ENCODE assay signal across 1 cellular context in the genomic region with DNA sequence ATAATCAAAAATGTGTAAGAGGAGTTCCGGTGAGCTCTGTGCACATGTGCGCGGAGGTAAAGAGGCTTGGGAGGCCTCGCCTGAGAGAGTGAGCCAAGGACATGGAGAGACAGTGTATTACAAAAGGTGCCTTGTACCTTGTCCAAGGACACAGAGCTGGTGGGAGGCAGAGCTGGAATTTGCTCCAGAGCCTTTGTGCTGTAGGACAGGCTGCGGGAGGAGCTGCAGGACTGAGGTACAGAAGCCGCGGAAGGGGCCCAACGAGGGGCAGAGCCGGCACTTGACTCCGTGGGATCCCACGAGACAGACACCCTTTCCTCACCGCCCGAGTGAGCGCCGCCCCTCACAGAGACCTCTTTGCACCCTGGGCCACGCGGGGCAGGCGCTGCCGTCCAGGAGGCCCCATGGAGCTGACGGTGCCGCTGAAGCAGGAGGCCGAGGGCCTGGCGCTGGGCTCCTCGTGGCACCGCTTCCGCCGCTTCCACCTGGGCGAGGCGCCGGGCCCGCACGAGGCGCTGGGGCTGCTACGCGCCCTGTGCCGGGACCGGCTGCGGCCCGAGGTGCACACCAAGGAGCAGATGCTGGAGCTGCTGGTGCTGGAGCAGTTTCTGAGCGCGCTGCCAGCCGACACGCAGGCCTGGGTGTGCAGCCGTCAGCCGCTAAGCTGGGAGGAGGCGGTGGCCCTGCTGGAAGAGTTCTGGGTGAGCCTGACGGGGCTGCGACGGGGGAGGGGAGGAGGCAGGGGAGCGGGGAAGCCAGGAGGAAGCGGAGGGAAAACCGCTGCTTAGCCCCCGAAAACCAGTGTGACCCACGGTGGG.
A peak's percentile ranks its signal among the peaks of the same experiment; 100 is the strongest.
TF ChIP-seq lines count a peak whose summit lies in the region.

No MANE protein-coding gene starts in this region.

TF ChIP-seq in HepG2, 621 proteins besides CTCF, POLR2A, EP300 and RAD21 (continued from another document and continues in another):
- no peak for TF ChIP-seq THAP7 (CRISPR knock-in tag; IDR thresholded peaks at IDR 0.05)
- TF ChIP-seq, protein P1, sequence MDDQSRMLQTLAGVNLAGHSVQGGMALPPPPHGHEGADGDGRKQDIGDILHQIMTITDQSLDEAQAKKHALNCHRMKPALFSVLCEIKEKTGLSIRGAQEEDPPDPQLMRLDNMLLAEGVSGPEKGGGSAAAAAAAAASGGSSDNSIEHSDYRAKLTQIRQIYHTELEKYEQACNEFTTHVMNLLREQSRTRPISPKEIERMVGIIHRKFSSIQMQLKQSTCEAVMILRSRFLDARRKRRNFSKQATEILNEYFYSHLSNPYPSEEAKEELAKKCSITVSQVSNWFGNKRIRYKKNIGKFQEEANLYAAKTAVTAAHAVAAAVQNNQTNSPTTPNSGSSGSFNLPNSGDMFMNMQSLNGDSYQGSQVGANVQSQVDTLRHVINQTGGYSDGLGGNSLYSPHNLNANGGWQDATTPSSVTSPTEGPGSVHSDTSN (CRISPR knock-in tag; IDR thresholded peaks at IDR 0.05; ENCODE audit: borderline replicate concordance): no peak
- no peak for TF ChIP-seq ZNF33A (CRISPR knock-in tag; IDR thresholded peaks at IDR 0.05; ENCODE audit: borderline replicate concordance)
- no peak for TF ChIP-seq PHB2 (IDR thresholded peaks at IDR 0.05; ENCODE audit: partially characterized antibody)
- TF ChIP-seq ARNT (IDR thresholded peaks at IDR 0.05): no peak
- TF ChIP-seq ZMAT3 (CRISPR knock-in tag; conservative IDR thresholded peaks at IDR 0.05): peak; percentile 92
- TF ChIP-seq SUZ12 (IDR thresholded peaks at IDR 0.05; ENCODE audit: low read depth, low read length): no peak
- TF ChIP-seq, protein P2, sequence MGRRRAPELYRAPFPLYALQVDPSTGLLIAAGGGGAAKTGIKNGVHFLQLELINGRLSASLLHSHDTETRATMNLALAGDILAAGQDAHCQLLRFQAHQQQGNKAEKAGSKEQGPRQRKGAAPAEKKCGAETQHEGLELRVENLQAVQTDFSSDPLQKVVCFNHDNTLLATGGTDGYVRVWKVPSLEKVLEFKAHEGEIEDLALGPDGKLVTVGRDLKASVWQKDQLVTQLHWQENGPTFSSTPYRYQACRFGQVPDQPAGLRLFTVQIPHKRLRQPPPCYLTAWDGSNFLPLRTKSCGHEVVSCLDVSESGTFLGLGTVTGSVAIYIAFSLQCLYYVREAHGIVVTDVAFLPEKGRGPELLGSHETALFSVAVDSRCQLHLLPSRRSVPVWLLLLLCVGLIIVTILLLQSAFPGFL (CRISPR knock-in tag; IDR thresholded peaks at IDR 0.05): no peak
- peak; percentile 55; the same call in 1 of the 2 replicates for TF ChIP-seq ZNF619 (CRISPR knock-in tag; IDR thresholded peaks at IDR 0.05)
- TF ChIP-seq, protein P3, sequence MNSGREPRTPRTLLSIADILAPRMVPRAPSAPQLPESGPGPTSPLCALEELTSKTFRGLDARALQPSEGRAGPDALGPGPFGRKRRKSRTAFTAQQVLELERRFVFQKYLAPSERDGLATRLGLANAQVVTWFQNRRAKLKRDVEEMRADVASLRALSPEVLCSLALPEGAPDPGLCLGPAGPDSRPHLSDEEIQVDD (CRISPR knock-in tag; IDR thresholded peaks at IDR 0.05; ENCODE audit: borderline replicate concordance): no peak
- TF ChIP-seq SRSF1 (optimal IDR thresholded peaks at IDR 0.05; ENCODE audit: low read depth, low read length): no peak
- no peak for TF ChIP-seq ZNF260 (CRISPR knock-in tag; IDR thresholded peaks at IDR 0.05; ENCODE audit: borderline replicate concordance, low read depth)
- no peak for TF ChIP-seq MTF1 (CRISPR knock-in tag; IDR thresholded peaks at IDR 0.05)
- no peak for TF ChIP-seq LRRFIP1 (CRISPR knock-in tag; conservative IDR thresholded peaks at IDR 0.05)
- TF ChIP-seq CEBPG (CRISPR knock-in tag; IDR thresholded peaks at IDR 0.05): peak; percentile 59
- no peak for TF ChIP-seq HNRNPK (IDR thresholded peaks at IDR 0.05; ENCODE audit: low read depth, low read length, poor library complexity, severe bottlenecking)
- no peak for TF ChIP-seq ZNF639 (CRISPR knock-in tag; conservative IDR thresholded peaks at IDR 0.05)
- TF ChIP-seq TRIM24 (CRISPR knock-in tag; IDR thresholded peaks at IDR 0.05): no peak
- TF ChIP-seq FOXO4 (CRISPR knock-in tag; conservative IDR thresholded peaks at IDR 0.05): no peak
- no peak; the same call in 1 of the 2 replicates for TF ChIP-seq ZNF503 (CRISPR knock-in tag; IDR thresholded peaks at IDR 0.05)
- no peak for TF ChIP-seq MZF1 (CRISPR knock-in tag; IDR thresholded peaks at IDR 0.05; ENCODE audit: borderline replicate concordance)
- no peak for TF ChIP-seq E2F1 (CRISPR knock-in tag; IDR thresholded peaks at IDR 0.05)
- TF ChIP-seq DRAP1 (CRISPR knock-in tag; IDR thresholded peaks at IDR 0.05): peak; percentile 52; the same call in 1 of the 2 replicates
- TF ChIP-seq, protein P4, sequence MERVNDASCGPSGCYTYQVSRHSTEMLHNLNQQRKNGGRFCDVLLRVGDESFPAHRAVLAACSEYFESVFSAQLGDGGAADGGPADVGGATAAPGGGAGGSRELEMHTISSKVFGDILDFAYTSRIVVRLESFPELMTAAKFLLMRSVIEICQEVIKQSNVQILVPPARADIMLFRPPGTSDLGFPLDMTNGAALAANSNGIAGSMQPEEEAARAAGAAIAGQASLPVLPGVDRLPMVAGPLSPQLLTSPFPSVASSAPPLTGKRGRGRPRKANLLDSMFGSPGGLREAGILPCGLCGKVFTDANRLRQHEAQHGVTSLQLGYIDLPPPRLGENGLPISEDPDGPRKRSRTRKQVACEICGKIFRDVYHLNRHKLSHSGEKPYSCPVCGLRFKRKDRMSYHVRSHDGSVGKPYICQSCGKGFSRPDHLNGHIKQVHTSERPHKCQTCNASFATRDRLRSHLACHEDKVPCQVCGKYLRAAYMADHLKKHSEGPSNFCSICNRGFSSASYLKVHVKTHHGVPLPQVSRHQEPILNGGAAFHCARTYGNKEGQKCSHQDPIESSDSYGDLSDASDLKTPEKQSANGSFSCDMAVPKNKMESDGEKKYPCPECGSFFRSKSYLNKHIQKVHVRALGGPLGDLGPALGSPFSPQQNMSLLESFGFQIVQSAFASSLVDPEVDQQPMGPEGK (CRISPR knock-in tag; IDR thresholded peaks at IDR 0.05): peak; percentile 25; the same call in 1 of the 2 replicates
- TF ChIP-seq ZNF670 (CRISPR knock-in tag; IDR thresholded peaks at IDR 0.05; ENCODE audit: borderline replicate concordance): no peak
- TF ChIP-seq PPARG (CRISPR knock-in tag; conservative IDR thresholded peaks at IDR 0.05): no peak
- TF ChIP-seq SMAD1 (CRISPR knock-in tag; IDR thresholded peaks at IDR 0.05; ENCODE audit: borderline replicate concordance, low read depth): no peak
- no peak for TF ChIP-seq ZBTB49 (CRISPR knock-in tag; IDR thresholded peaks at IDR 0.05; ENCODE audit: borderline replicate concordance)
- TF ChIP-seq ZNF235 (CRISPR knock-in tag; IDR thresholded peaks at IDR 0.05; ENCODE audit: borderline replicate concordance): no peak
